Comparison of ENCODE assay signal across 1 cellular context in the genomic region with DNA sequence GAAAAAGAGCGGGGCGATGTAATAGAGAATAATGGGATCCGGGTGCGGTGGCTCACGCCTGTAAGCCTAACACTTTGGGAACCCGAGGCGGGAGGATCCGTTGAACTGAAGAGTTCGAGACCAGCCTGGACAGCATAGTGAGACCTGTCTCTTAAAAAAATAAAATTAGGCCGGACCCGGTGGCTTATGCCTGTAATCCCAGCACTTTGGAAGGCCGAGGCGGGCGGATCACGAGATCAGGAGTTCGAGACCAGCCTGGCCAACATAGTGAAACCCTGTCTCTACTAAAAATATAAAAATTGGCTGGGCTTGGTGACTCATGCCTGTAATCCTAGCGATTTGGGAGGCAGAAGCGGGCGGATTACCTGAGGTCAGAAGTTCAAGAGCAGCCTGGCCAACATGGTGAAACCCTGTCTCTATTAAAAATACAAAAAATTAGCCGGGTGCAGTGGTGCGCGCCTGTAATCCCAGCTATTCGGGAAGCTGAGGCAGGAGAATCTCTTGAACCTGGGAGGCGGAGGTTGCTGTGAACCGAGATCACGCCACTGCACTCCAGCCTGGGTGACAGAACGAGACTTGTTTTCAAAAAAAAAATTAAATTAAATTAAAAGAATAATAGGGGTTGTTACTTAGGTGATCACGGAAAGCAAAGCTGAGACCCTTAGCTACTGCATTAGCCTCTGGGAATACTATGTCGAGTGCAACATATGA.
TF ChIP-seq lines count a peak whose summit lies in the region.
"Not testable (repeated sequence)": the region's sequence is repeated elsewhere in the genome, so short reads cannot be mapped to it uniquely, and the experiment has no call there.

No MANE protein-coding gene starts in this region.

TF ChIP-seq in K562, 482 proteins besides CTCF, POLR2A, EP300 and RAD21 (continues in another document):
- TF ChIP-seq BCOR (IDR thresholded peaks at IDR 0.05), result peak; percentile 72; the same call in 1 of the 2 replicates
- peak; percentile 93 for TF ChIP-seq ADNP (tag; IDR thresholded peaks at IDR 0.05)
- peak; percentile 13; the same call in 1 of the 2 replicates for TF ChIP-seq MTA1 (IDR thresholded peaks at IDR 0.05; ENCODE audit: borderline replicate concordance)
- TF ChIP-seq, protein P1, sequence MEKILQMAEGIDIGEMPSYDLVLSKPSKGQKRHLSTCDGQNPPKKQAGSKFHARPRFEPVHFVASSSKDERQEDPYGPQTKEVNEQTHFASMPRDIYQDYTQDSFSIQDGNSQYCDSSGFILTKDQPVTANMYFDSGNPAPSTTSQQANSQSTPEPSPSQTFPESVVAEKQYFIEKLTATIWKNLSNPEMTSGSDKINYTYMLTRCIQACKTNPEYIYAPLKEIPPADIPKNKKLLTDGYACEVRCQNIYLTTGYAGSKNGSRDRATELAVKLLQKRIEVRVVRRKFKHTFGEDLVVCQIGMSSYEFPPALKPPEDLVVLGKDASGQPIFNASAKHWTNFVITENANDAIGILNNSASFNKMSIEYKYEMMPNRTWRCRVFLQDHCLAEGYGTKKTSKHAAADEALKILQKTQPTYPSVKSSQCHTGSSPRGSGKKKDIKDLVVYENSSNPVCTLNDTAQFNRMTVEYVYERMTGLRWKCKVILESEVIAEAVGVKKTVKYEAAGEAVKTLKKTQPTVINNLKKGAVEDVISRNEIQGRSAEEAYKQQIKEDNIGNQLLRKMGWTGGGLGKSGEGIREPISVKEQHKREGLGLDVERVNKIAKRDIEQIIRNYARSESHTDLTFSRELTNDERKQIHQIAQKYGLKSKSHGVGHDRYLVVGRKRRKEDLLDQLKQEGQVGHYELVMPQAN (IDR thresholded peaks at IDR 0.05; ENCODE audit: borderline replicate concordance), result peak; percentile 59; the same call in 1 of the 2 replicates
- peak; percentile 65; the same call in 1 of the 2 replicates for TF ChIP-seq ZNF764 (CRISPR knock-in tag; IDR thresholded peaks at IDR 0.05; ENCODE audit: low read depth)
- peak; percentile 18; the same call in 1 of the 2 replicates for TF ChIP-seq NCOR1 (IDR thresholded peaks at IDR 0.05)
- peak; percentile 61; the same call in 1 of the 2 replicates for TF ChIP-seq JUND (IDR thresholded peaks at IDR 0.05; ENCODE audit: borderline replicate concordance, low read depth, low read length)
- TF ChIP-seq JUND (tag; IDR thresholded peaks at IDR 0.05; ENCODE audit: borderline replicate concordance, low read depth, low read length), result peak; percentile 14; the same call in 1 of the 3 replicates
- TF ChIP-seq ZNF766 (CRISPR knock-in tag; conservative IDR thresholded peaks at IDR 0.05), result peak; percentile 72
- TF ChIP-seq LEF1 (IDR thresholded peaks at IDR 0.05), result peak; percentile 39; the same call in 1 of the 2 replicates
- TF ChIP-seq KDM1A (IDR thresholded peaks at IDR 0.05), result peak; percentile 36 to 68; a peak in 2 of 4 replicates
- peak in 1 of 2 experiments; percentile 61; a peak in 1 of 4 replicates for TF ChIP-seq CSDE1 (IDR thresholded peaks at IDR 0.05)
- TF ChIP-seq JUN (IDR thresholded peaks at IDR 0.05; ENCODE audit: borderline replicate concordance, low read depth, low read length), result 0 out of 2 replicates have a peak, but pooled peaks have one; percentile 40
- not testable (repeated sequence) for TF ChIP-seq JUN (CRISPR knock-in tag; IDR thresholded peaks at IDR 0.05; ENCODE audit: borderline replicate concordance); NR2C1 (IDR thresholded peaks at IDR 0.05); NR4A1 (CRISPR knock-in tag; IDR thresholded peaks at IDR 0.05); NR2C2 (CRISPR knock-in tag; IDR thresholded peaks at IDR 0.05)
- TF ChIP-seq ZNF830 (CRISPR knock-in tag; IDR thresholded peaks at IDR 0.05), result 0 out of 2 replicates have a peak, but pooled peaks have one; percentile 19
- peak; percentile 73; the same call in 1 of the 2 replicates for TF ChIP-seq ARID1B (IDR thresholded peaks at IDR 0.05)
- TF ChIP-seq ZNF584 (CRISPR knock-in tag; IDR thresholded peaks at IDR 0.05; ENCODE audit: low read depth), result 0 out of 2 replicates have a peak, but pooled peaks have one; percentile 21
- TF ChIP-seq, protein P2, sequence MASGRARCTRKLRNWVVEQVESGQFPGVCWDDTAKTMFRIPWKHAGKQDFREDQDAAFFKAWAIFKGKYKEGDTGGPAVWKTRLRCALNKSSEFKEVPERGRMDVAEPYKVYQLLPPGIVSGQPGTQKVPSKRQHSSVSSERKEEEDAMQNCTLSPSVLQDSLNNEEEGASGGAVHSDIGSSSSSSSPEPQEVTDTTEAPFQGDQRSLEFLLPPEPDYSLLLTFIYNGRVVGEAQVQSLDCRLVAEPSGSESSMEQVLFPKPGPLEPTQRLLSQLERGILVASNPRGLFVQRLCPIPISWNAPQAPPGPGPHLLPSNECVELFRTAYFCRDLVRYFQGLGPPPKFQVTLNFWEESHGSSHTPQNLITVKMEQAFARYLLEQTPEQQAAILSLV (tag; IDR thresholded peaks at IDR 0.05), result 0 out of 2 replicates have a peak, but pooled peaks have one; percentile 4
- peak; percentile 78; the same call in 1 of the 2 replicates for TF ChIP-seq NFRKB (IDR thresholded peaks at IDR 0.05; ENCODE audit: low read depth)
- TF ChIP-seq, protein P3, sequence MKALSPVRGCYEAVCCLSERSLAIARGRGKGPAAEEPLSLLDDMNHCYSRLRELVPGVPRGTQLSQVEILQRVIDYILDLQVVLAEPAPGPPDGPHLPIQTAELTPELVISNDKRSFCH (CRISPR knock-in tag; IDR thresholded peaks at IDR 0.05), result not testable (repeated sequence)
- TF ChIP-seq, protein P3 (tag; IDR thresholded peaks at IDR 0.05), result 0 out of 2 replicates have a peak, but pooled peaks have one; percentile 15
- peak; percentile 82 for TF ChIP-seq FOSL1 (tag; conservative IDR thresholded peaks at IDR 0.05)
- TF ChIP-seq, protein P4, sequence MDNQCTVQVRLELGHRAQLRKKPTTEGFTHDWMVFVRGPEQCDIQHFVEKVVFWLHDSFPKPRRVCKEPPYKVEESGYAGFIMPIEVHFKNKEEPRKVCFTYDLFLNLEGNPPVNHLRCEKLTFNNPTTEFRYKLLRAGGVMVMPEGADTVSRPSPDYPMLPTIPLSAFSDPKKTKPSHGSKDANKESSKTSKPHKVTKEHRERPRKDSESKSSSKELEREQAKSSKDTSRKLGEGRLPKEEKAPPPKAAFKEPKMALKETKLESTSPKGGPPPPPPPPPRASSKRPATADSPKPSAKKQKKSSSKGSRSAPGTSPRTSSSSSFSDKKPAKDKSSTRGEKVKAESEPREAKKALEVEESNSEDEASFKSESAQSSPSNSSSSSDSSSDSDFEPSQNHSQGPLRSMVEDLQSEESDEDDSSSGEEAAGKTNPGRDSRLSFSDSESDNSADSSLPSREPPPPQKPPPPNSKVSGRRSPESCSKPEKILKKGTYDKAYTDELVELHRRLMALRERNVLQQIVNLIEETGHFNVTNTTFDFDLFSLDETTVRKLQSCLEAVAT (IDR thresholded peaks at IDR 0.05), result 0 out of 4 replicates have a peak, but pooled peaks of 1 of the 2 experiments have one; percentile 2
- TF ChIP-seq NR2C1 (tag; IDR thresholded peaks at IDR 0.05), result peak; percentile 30; the same call in 1 of the 2 replicates
- 0 out of 2 replicates have a peak, but pooled peaks have one; percentile 35 for TF ChIP-seq TRIM28 (IDR thresholded peaks at IDR 0.05)
- TF ChIP-seq, protein P5, sequence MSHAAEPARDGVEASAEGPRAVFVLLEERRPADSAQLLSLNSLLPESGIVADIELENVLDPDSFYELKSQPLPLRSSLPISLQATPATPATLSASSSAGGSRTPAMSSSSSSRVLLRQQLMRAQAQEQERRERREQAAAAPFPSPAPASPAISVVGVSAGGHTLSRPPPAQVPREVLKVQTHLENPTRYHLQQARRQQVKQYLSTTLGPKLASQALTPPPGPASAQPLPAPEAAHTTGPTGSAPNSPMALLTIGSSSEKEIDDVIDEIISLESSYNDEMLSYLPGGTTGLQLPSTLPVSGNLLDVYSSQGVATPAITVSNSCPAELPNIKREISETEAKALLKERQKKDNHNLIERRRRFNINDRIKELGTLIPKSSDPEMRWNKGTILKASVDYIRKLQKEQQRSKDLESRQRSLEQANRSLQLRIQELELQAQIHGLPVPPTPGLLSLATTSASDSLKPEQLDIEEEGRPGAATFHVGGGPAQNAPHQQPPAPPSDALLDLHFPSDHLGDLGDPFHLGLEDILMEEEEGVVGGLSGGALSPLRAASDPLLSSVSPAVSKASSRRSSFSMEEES (CRISPR knock-in tag; IDR thresholded peaks at IDR 0.05), result 0 out of 2 replicates have a peak, but pooled peaks have one; percentile 22
- 0 out of 2 replicates have a peak, but pooled peaks have one; percentile 18 for TF ChIP-seq TEAD2 (tag; IDR thresholded peaks at IDR 0.05)
- peak; percentile 73; the same call in 1 of the 2 replicates for TF ChIP-seq HDAC2 (IDR thresholded peaks at IDR 0.05)
- TF ChIP-seq, protein P6, sequence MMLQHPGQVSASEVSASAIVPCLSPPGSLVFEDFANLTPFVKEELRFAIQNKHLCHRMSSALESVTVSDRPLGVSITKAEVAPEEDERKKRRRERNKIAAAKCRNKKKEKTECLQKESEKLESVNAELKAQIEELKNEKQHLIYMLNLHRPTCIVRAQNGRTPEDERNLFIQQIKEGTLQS (IDR thresholded peaks at IDR 0.05), result peak; percentile 91
- TF ChIP-seq, protein P6 (CRISPR knock-in tag; conservative IDR thresholded peaks at IDR 0.05), result not testable (repeated sequence)
- 0 out of 2 replicates have a peak, but pooled peaks have one; percentile 37 for TF ChIP-seq NR4A1 (tag; IDR thresholded peaks at IDR 0.05)
- peak; percentile 72 for TF ChIP-seq SMARCA4 (IDR thresholded peaks at IDR 0.05)
- TF ChIP-seq, protein P7, sequence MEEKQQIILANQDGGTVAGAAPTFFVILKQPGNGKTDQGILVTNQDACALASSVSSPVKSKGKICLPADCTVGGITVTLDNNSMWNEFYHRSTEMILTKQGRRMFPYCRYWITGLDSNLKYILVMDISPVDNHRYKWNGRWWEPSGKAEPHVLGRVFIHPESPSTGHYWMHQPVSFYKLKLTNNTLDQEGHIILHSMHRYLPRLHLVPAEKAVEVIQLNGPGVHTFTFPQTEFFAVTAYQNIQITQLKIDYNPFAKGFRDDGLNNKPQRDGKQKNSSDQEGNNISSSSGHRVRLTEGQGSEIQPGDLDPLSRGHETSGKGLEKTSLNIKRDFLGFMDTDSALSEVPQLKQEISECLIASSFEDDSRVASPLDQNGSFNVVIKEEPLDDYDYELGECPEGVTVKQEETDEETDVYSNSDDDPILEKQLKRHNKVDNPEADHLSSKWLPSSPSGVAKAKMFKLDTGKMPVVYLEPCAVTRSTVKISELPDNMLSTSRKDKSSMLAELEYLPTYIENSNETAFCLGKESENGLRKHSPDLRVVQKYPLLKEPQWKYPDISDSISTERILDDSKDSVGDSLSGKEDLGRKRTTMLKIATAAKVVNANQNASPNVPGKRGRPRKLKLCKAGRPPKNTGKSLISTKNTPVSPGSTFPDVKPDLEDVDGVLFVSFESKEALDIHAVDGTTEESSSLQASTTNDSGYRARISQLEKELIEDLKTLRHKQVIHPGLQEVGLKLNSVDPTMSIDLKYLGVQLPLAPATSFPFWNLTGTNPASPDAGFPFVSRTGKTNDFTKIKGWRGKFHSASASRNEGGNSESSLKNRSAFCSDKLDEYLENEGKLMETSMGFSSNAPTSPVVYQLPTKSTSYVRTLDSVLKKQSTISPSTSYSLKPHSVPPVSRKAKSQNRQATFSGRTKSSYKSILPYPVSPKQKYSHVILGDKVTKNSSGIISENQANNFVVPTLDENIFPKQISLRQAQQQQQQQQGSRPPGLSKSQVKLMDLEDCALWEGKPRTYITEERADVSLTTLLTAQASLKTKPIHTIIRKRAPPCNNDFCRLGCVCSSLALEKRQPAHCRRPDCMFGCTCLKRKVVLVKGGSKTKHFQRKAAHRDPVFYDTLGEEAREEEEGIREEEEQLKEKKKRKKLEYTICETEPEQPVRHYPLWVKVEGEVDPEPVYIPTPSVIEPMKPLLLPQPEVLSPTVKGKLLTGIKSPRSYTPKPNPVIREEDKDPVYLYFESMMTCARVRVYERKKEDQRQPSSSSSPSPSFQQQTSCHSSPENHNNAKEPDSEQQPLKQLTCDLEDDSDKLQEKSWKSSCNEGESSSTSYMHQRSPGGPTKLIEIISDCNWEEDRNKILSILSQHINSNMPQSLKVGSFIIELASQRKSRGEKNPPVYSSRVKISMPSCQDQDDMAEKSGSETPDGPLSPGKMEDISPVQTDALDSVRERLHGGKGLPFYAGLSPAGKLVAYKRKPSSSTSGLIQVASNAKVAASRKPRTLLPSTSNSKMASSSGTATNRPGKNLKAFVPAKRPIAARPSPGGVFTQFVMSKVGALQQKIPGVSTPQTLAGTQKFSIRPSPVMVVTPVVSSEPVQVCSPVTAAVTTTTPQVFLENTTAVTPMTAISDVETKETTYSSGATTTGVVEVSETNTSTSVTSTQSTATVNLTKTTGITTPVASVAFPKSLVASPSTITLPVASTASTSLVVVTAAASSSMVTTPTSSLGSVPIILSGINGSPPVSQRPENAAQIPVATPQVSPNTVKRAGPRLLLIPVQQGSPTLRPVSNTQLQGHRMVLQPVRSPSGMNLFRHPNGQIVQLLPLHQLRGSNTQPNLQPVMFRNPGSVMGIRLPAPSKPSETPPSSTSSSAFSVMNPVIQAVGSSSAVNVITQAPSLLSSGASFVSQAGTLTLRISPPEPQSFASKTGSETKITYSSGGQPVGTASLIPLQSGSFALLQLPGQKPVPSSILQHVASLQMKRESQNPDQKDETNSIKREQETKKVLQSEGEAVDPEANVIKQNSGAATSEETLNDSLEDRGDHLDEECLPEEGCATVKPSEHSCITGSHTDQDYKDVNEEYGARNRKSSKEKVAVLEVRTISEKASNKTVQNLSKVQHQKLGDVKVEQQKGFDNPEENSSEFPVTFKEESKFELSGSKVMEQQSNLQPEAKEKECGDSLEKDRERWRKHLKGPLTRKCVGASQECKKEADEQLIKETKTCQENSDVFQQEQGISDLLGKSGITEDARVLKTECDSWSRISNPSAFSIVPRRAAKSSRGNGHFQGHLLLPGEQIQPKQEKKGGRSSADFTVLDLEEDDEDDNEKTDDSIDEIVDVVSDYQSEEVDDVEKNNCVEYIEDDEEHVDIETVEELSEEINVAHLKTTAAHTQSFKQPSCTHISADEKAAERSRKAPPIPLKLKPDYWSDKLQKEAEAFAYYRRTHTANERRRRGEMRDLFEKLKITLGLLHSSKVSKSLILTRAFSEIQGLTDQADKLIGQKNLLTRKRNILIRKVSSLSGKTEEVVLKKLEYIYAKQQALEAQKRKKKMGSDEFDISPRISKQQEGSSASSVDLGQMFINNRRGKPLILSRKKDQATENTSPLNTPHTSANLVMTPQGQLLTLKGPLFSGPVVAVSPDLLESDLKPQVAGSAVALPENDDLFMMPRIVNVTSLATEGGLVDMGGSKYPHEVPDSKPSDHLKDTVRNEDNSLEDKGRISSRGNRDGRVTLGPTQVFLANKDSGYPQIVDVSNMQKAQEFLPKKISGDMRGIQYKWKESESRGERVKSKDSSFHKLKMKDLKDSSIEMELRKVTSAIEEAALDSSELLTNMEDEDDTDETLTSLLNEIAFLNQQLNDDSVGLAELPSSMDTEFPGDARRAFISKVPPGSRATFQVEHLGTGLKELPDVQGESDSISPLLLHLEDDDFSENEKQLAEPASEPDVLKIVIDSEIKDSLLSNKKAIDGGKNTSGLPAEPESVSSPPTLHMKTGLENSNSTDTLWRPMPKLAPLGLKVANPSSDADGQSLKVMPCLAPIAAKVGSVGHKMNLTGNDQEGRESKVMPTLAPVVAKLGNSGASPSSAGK (IDR thresholded peaks at IDR 0.05), result peak; percentile 34; the same call in 1 of the 2 replicates
- peak; percentile 55; the same call in 1 of the 2 replicates for TF ChIP-seq NR2C2 (tag; IDR thresholded peaks at IDR 0.05)
- peak in 1 of 2 experiments; percentile 56; a peak in 1 of 4 replicates for TF ChIP-seq ARNT (IDR thresholded peaks at IDR 0.05)
